In the genomic region with DNA sequence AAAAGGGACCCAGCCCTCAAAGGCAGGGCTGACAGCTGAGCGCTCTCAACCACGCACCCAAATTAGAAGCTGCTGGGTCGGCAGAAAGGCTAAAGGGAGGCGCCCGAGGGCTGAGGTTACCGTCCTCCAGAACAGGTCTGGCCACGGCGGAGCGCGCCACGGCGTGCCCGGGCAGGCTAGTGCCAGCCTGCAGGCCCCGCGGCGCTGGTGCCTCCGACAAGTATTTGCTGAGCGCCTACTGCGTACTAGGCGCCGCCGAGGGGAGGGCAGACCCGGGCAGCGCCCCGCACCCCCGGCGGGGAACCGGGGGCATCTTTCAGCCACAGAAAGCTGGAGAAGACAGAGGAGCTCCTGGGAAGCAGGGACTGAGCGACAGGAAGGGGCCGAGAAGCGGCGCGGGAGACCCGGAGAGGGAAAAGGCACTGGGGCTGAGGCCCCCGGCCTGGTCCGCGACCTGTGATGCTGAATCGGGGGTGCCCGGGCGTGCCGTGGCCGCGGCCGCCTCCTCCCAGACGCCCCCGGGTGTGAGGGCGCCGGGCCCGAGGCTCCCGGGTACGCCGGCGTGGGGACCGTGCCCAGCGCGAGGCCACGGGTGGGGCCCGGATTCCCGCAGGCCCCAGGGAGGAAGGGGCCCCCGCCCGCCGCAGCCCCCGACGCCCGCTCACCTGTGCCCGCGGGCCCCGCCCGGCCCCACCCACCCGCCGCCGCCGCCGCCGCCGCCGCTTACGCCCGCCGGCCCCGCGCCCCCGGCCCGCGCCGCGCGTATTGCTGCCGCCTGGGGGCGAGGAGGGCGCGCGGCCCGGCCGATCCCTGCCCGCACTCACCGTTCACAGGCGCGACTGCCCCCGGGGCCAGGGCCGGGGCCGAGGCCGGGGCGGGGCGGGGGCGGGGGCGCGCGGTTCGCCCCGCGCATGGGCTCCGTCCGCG, we compare ENCODE assay signal across 8 cellular contexts. TPM values are rescaled to one million over a fixed set of nuclear protein-coding genes. Genes with fewer than 3 reads are reported as not detected.
DNase-seq lines count a peak whose midpoint lies in the region; ATAC-seq and TF ChIP-seq lines count a peak whose summit lies in the region.

No MANE protein-coding gene starts in this region.

- H3K9me2 ChIP-seq in neural cell (ENCODE audit: insufficient read depth, low read length), result no peaks in the 10 kb centered on the region

- no peaks in the 10 kb centered on the region for H3K9me3 Mint-ChIP-seq in activated CD4-positive, alpha-beta memory T cell treated with anti-CD3 and anti-CD28 coated beads for 36 hours

- H3K4me1 ChIP-seq in HUES48 (ENCODE audit: control insufficient read depth, insufficient read depth, low read length) (peaks cover 8% of the 10 kb centered on the region), esophagus muscularis mucosa (peaks cover 30 to 47% (median 45%) of the 10 kb centered on the region in 4 donors)

- H3F3A ChIP-seq in neural cell (ENCODE audit: insufficient read depth, low read length, poor library complexity, severe bottlenecking), result no peaks in the 10 kb centered on the region

- peaks cover 5% of the 10 kb centered on the region for H3K36me3 Mint-ChIP-seq in activated CD4-positive, alpha-beta memory T cell treated with anti-CD3 and anti-CD28 coated beads for 36 hours

- TF ChIP-seq POLR2A in esophagus muscularis mucosa (IDR thresholded peaks at IDR 0.05; ENCODE audit: low read depth), result no peak

- TF ChIP-seq CTCF in 22Rv1 (IDR thresholded peaks at IDR 0.05), result no peak; the same call in 1 of the 2 replicates
- TF ChIP-seq CTCF in esophagus muscularis mucosa (IDR thresholded peaks at IDR 0.05), result no peak
- TF ChIP-seq CTCF in neural cell (IDR thresholded peaks at IDR 0.05; ENCODE audit: poor library complexity, severe bottlenecking), result no peak

- TF ChIP-seq RAD21 in neural cell (conservative IDR thresholded peaks at IDR 0.05), result no peak

- peak overlapping the region; percentile 99 for H3K27ac ChIP-seq in 22Rv1
- H3K27ac ChIP-seq in HUES48 (ENCODE audit: low read depth, low read length), result no peak overlapping the region
- H3K27ac ChIP-seq in esophagus muscularis mucosa (replicated peaks in 1 of 4), result peak overlapping the region; percentile 64 to 75 (median 70)
- no peak overlapping the region for H3K27ac ChIP-seq in neural cell (ENCODE audit: low read length)

- peak overlapping the region; percentile 80 for H3K4me2 ChIP-seq in neural cell (ENCODE audit: low read length)

- peaks cover 9% of the 10 kb centered on the region for H3K4me1 Mint-ChIP-seq in activated CD4-positive, alpha-beta memory T cell treated with anti-CD3 and anti-CD28 coated beads for 36 hours (ENCODE audit: low read depth)

- peak overlapping the region; percentile 71 for H3K4me3 Mint-ChIP-seq in activated CD4-positive, alpha-beta memory T cell treated with anti-CD3 and anti-CD28 coated beads for 36 hours

- H3K9ac ChIP-seq in HUES48 (ENCODE audit: low read depth, low read length) (peak overlapping the region; percentile 24; the same call in 1 of the 2 replicates), neural cell (ENCODE audit: low read length) (peak overlapping the region; percentile 82)

- no peak for TF ChIP-seq EP300 in esophagus muscularis mucosa (IDR thresholded peaks at IDR 0.05)
- no peak for TF ChIP-seq EP300 in neural cell (conservative IDR thresholded peaks at IDR 0.05; ENCODE audit: poor library complexity, severe bottlenecking)

- intact Hi-C loops in activated CD4-positive, alpha-beta memory T cell treated with anti-CD3 and anti-CD28 coated beads for 36 hours (cut with micrococcal nuclease), result loop anchor here (5.0 kb wide), 2 partner anchors 162 to 187 kb away; a partner anchor contains a TSS
- intact Hi-C loops in esophagus muscularis mucosa (cut with DNase I), result no loop called here

- H3K36me3 ChIP-seq in HUES48 (ENCODE audit: control insufficient read depth, insufficient read depth, low read length), result peaks cover 26% of the 10 kb centered on the region
- H3K36me3 ChIP-seq in esophagus muscularis mucosa, result peaks cover 21 to 35% (median 32%) of the 10 kb centered on the region in 4 donors
- no peaks in the 10 kb centered on the region for H3K36me3 ChIP-seq in neural cell (ENCODE audit: insufficient read depth, low read length)

- peak; percentile 49 for DNase-seq in activated CD4-positive, alpha-beta memory T cell treated with anti-CD3 and anti-CD28 coated beads for 36 hours
- DNase-seq in esophagus muscularis mucosa (ENCODE audit: extremely low spot score) (no peak), EL (no peak)

- CTCF ChIA-PET in activated CD4-positive, alpha-beta memory T cell treated with anti-CD3 and anti-CD28 coated beads for 36 hours (lab: Charles Lee), result interaction anchor here (1.0 to 3.3 kb wide), 4 partner anchors 16 to 327 kb away, joined by 3 to 30 read pairs (median 6); no protein-coding TSS in a partner anchor

- H3K27me3 ChIP-seq in HUES48 (ENCODE audit: control insufficient read depth, insufficient read depth, low read length) (peaks cover 19% of the 10 kb centered on the region), esophagus muscularis mucosa (peaks cover 0 to 27% (median 9%) of the 10 kb centered on the region in 4 donors), neural cell (ENCODE audit: insufficient read depth, low read depth, low read length) (no peaks in the 10 kb centered on the region)

- peaks cover 8% of the 10 kb centered on the region for H3K79me2 ChIP-seq in neural cell (replicated peaks; ENCODE audit: insufficient read depth, low read length)

- ATAC-seq in GM18502 (IDR thresholded peaks at IDR 0.05; ENCODE audit: poor library complexity, unreplicated experiment) (peak; percentile 17), HG03439 (IDR thresholded peaks at IDR 0.05; ENCODE audit: unreplicated experiment) (no peak)

- WGBS in esophagus muscularis mucosa, result 0% methylated on average over 5 of the region's 115 CpGs

- H3K9me3 ChIP-seq in HUES48 (ENCODE audit: control insufficient read depth, insufficient read depth, low read length) (no peaks in the 10 kb centered on the region), esophagus muscularis mucosa (no peaks in the 10 kb centered on the region), neural cell (ENCODE audit: low read length) (no peaks in the 10 kb centered on the region)

- POLR2A ChIA-PET in activated CD4-positive, alpha-beta memory T cell treated with anti-CD3 and anti-CD28 coated beads for 36 hours (lab: Charles Lee), result interaction anchor here (1.0 to 2.1 kb wide), 5 partner anchors 16 to 81 kb away, joined by 3 to 7 read pairs (median 5); a partner anchor contains a TSS

- H2AFZ ChIP-seq in neural cell (ENCODE audit: low read depth, low read length), result no peak overlapping the region

- peak overlapping the region; percentile 85 for H3K4me3 ChIP-seq in HUES48 (ENCODE audit: low read depth, low read length)
- peak overlapping the region; percentile 74 to 93 (median 90) for H3K4me3 ChIP-seq in esophagus muscularis mucosa
- peak overlapping the region; percentile 92 for H3K4me3 ChIP-seq in neural cell (ENCODE audit: low read length)

- no peaks in the 10 kb centered on the region for H4K20me1 ChIP-seq in neural cell (ENCODE audit: insufficient read depth)

- H3K27ac Mint-ChIP-seq in activated CD4-positive, alpha-beta memory T cell treated with anti-CD3 and anti-CD28 coated beads for 36 hours, result peak overlapping the region; percentile 28

- no peaks in the 10 kb centered on the region for H3K27me3 Mint-ChIP-seq in activated CD4-positive, alpha-beta memory T cell treated with anti-CD3 and anti-CD28 coated beads for 36 hours

TF ChIP-seq in neural cell, 6 proteins besides CTCF, POLR2A, EP300 and RAD21 (continues in another document):
- TF ChIP-seq POLR2AphosphoS5 (IDR thresholded peaks at IDR 0.05) (no peak), MXI1 (conservative IDR thresholded peaks at IDR 0.05; ENCODE audit: poor library complexity, severe bottlenecking) (no peak), TAF1 (IDR thresholded peaks at IDR 0.05; ENCODE audit: low read depth) (no peak), SMC3 (conservative IDR thresholded peaks at IDR 0.05; ENCODE audit: poor library complexity) (no peak)

RNA-seq across cellular contexts. Expression of a gene that starts 0.5 kb away (rescaled TPM):
- total RNA-seq in activated CD4-positive, alpha-beta memory T cell treated with anti-CD3 and anti-CD28 coated beads for 36 hours, result 10 to 100 TPM; 39.8 to 42.0 TPM
- 10 to 100 TPM; 45.7 to 85.2 (median 61.7) TPM for total RNA-seq in esophagus muscularis mucosa
- polyA plus RNA-seq in neural cell, result 119 and 120 TPM in 2 replicates
- polyA minus RNA-seq in neural cell, result 50.2 and 55.7 TPM in 2 replicates

RNA-seq across cellular contexts. Expression of a gene that starts 2.5 kb away (rescaled TPM):
- 1 to 10 TPM; 1.3 to 1.6 TPM for total RNA-seq in activated CD4-positive, alpha-beta memory T cell treated with anti-CD3 and anti-CD28 coated beads for 36 hours
- total RNA-seq in esophagus muscularis mucosa, result under 1 TPM in 2 of 4 donors, not detected in 2; 0.19 to 0.33 TPM
- 0.76 and 1.3 TPM in 2 replicates for polyA plus RNA-seq in neural cell
- 1.2 and 1.5 TPM in 2 replicates for polyA minus RNA-seq in neural cell

RNA-seq across cellular contexts. Expression of a gene that starts 25.7 kb away (rescaled TPM):
- total RNA-seq in activated CD4-positive, alpha-beta memory T cell treated with anti-CD3 and anti-CD28 coated beads for 36 hours, result 1 to 10 TPM; 3.1 to 3.9 TPM
- 1 to 10 TPM in 3 of 4 donors, under 1 TPM in 1; 0.52 to 3.1 (median 1.7) TPM for total RNA-seq in esophagus muscularis mucosa
- polyA plus RNA-seq in neural cell, result 0.61 and 3.0 TPM in 2 replicates
- polyA minus RNA-seq in neural cell, result not detected in 2 replicates

RNA-seq across cellular contexts. Expression of a gene that starts 25.9 kb away (rescaled TPM):
- 10 to 100 TPM; 18.8 to 21.9 TPM for total RNA-seq in activated CD4-positive, alpha-beta memory T cell treated with anti-CD3 and anti-CD28 coated beads for 36 hours
- 10 to 100 TPM in 3 of 4 donors, 1 to 10 TPM in 1; 2.9 to 24.4 (median 13.7) TPM for total RNA-seq in esophagus muscularis mucosa
- 37.1 and 51.5 TPM in 2 replicates for polyA plus RNA-seq in neural cell
- polyA minus RNA-seq in neural cell, result 9.3 and 14.6 TPM in 2 replicates

RNA-seq across cellular contexts. Expression of a gene that starts 27.8 kb away (rescaled TPM):
- 100 to 1,000 TPM; 127 to 134 TPM for total RNA-seq in activated CD4-positive, alpha-beta memory T cell treated with anti-CD3 and anti-CD28 coated beads for 36 hours
- total RNA-seq in esophagus muscularis mucosa, result 100 to 1,000 TPM; 280 to 367 (median 334) TPM
- polyA plus RNA-seq in neural cell, result 71.8 and 82.4 TPM in 2 replicates
- 49.7 and 58.4 TPM in 2 replicates for polyA minus RNA-seq in neural cell

Comparison
In these comparisons a context has a peak if more than half of its experiments do, and no peak if none do; other contexts are left out.
1. H3K27ac ChIP-seq: peak in 22Rv1 (single experiment) and esophagus muscularis mucosa (4 of 4); none in HUES48 (single experiment) and neural cell (single experiment).
2. Peak in every context shown above with its lines, with median percentiles within 50 percentile points of each other: H3K4me3 ChIP-seq.